9 cellular contexts compared by ENCODE assay signal in genomic region chr12:49671051-49671765, GRCh38. TPM values are rescaled to one million over a fixed set of nuclear protein-coding genes. Genes with fewer than 3 reads are reported as not detected.
DNase-seq lines count a peak whose midpoint lies in the region; ATAC-seq and TF ChIP-seq lines count a peak whose summit lies in the region.
"Had no signal": no experiment of that assay in that cellular context is flagged by ENCODE, and none has a peak within 500 bp of the region (broad histone marks: within the 10 kb centered on the region; RNA-seq: fewer than 3 reads in every experiment).

No MANE protein-coding gene starts in this region.

- TF ChIP-seq CTCF in GM20000 (IDR thresholded peaks at IDR 0.05; ENCODE audit: extremely low read depth, missing control alignments) (no peak), omental fat pad (IDR thresholded peaks at IDR 0.05) (no peak)

- ATAC-seq in HG03175 (IDR thresholded peaks at IDR 0.05; ENCODE audit: unreplicated experiment): peak; percentile 47
- peak; percentile 40 for ATAC-seq in esophagus mucosa
- no peak for ATAC-seq in HG03095 (IDR thresholded peaks at IDR 0.05; ENCODE audit: unreplicated experiment)
- ATAC-seq in omental fat pad (ENCODE audit: low FRiP score): no peak
- ATAC-seq: HCT116 had no signal

- DNase-seq in activated CD4-positive, alpha-beta T cell treated with anti-CD3 and anti-CD28 coated beads, Interleukin-2, amount 50 U/mL, for 48 hours: peak; percentile 49 to 59
- DNase-seq in stimulated activated CD4-positive, alpha-beta T cell treated with anti-CD3 and anti-CD28 coated beads, TNF-alpha, amount 100 ng/mL, for 4 hours (ENCODE audit: low read depth in 3 of 3): peak; percentile 29 to 48 (median 40)
- DNase-seq in NCI-H345 treated with DMSO at 0.1 percent for 48 hours (lab: John Stamatoyannopoulos, UW; ENCODE audit: unreplicated experiment): no peak
- no peak for DNase-seq in GM20000 (ENCODE audit: low spot score)
- no peak for DNase-seq in omental fat pad (ENCODE audit: low spot score)

RNA-seq across cellular contexts. Expression of gene FMNL3, which starts 36.0 kb away (rescaled TPM):
- total RNA-seq in esophagus mucosa (3.0 TPM), omental fat pad (10 to 100 TPM in 3 of 4 donors, 1 to 10 TPM in 1; 5.7 to 28.8 (median 22.1) TPM)

RNA-seq across cellular contexts. Expression of gene PRPF40B, which starts 47.8 kb away (rescaled TPM):
- 16.1 TPM for total RNA-seq in esophagus mucosa
- 10 to 100 TPM in 1 of 4 donors, 1 to 10 TPM in 3; 7.0 to 19.4 (median 9.4) TPM for total RNA-seq in omental fat pad

Comparison
In these comparisons a context has a peak if more than half of its experiments do, and no peak if none do; other contexts are left out.
1. ATAC-seq: peak in HG03175 (single experiment) and esophagus mucosa (single experiment); none in HG03095 (single experiment) and omental fat pad (single experiment).
2. DNase-seq: peak in activated CD4-positive, alpha-beta T cell treated with anti-CD3 and anti-CD28 coated beads, Interleukin-2, amount 50 U/mL, for 48 hours (2 of 2) and stimulated activated CD4-positive, alpha-beta T cell treated with anti-CD3 and anti-CD28 coated beads, TNF-alpha, amount 100 ng/mL, for 4 hours (3 of 3); none in NCI-H345 treated with DMSO at 0.1 percent for 48 hours (single experiment), GM20000 (single experiment) and omental fat pad (single experiment).